Comparison of ENCODE assay signal across 11 cellular contexts in the genomic region with DNA sequence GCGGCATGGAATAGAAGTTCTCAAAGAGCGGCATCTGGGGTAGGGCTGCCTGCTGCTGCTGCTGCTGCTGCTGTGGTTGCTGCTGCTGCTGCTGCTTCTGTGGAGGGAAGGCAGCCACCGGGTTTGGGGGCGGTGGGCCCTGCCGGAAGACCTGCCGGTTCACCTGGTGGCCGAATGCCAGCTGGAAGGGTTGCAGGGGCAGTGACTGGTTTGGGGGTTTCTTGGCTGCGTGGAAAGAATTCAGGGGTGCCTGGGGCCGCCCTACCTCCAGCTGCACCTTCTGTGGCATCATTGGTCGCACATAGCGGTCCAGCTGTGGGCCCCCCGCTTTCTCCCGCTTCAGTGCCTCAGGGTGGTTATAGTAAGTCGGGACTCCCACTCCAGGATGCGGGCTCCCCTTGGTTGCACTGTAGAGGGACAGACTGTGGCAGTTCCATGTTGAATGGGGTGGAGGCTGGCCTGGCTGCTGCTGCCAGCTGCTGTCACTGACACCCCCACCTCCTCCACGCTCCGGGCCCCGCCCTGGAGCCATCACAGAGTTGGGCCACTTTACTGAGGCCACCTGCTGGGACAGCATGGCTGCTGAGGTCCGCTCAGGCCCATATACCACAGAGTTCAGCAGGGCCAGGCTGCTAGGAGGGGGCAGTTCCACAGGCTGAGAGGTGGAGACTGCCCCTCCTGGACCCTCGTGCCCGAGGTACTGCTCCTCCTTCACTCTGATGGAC. TPM values are rescaled to one million over a fixed set of nuclear protein-coding genes. Genes with fewer than 3 reads are reported as not detected.
DNase-seq lines count a peak whose midpoint lies in the region; ATAC-seq and TF ChIP-seq lines count a peak whose summit lies in the region.
"Had no signal": no experiment of that assay in that cellular context is flagged by ENCODE, and none has a peak within 500 bp of the region (broad histone marks: within the 10 kb centered on the region; RNA-seq: fewer than 3 reads in every experiment).

No MANE protein-coding gene starts in this region.

- H2BK15ac ChIP-seq in mesendoderm (replicated peaks; ENCODE audit: low read depth), result no peak overlapping the region

- H3K27ac ChIP-seq in CD8-positive, alpha-beta T cell (ENCODE audit: low read depth, low read length), result no peak overlapping the region
- H3K27ac ChIP-seq in hepatocyte, result peak overlapping the region; percentile 94
- H3K27ac ChIP-seq in sigmoid colon, result peak overlapping the region; percentile 87 to 100 (median 94)
- no peak overlapping the region for H3K27ac ChIP-seq in neural progenitor cell
- H3K27ac ChIP-seq in mesendoderm (ENCODE audit: low read depth, low read length), result no peak overlapping the region
- H3K27ac ChIP-seq: WERI-Rb-1 had no signal

- H4K8ac ChIP-seq in mesendoderm (ENCODE audit: low read depth, low read length), result no peak overlapping the region

- TF ChIP-seq CTCF in CD8-positive, alpha-beta T cell (IDR thresholded peaks at IDR 0.05), result no peak
- no peak for TF ChIP-seq CTCF in hepatocyte (IDR thresholded peaks at IDR 0.05; ENCODE audit: poor library complexity)
- no peak for TF ChIP-seq CTCF in sigmoid colon (IDR thresholded peaks at IDR 0.05)
- TF ChIP-seq CTCF in neural progenitor cell (IDR thresholded peaks at IDR 0.05), result no peak

- H3K4ac ChIP-seq in mesendoderm (ENCODE audit: low read depth, low read length), result no peak overlapping the region

- H3K27me3 Mint-ChIP-seq in CD8-positive, alpha-beta T cell (ENCODE audit: low read depth), result no peaks in the 10 kb centered on the region
- no peaks in the 10 kb centered on the region for H3K27me3 Mint-ChIP-seq in T-cell
- no peaks in the 10 kb centered on the region for H3K27me3 Mint-ChIP-seq in neural progenitor cell (ENCODE audit: insufficient read depth, low read depth)

- H4K5ac ChIP-seq in mesendoderm (ENCODE audit: low read length), result no peak overlapping the region

- no peak overlapping the region for H3K56ac ChIP-seq in mesendoderm (ENCODE audit: low read length)

- peaks cover 46% of the 10 kb centered on the region for H3K36me3 Mint-ChIP-seq in CD8-positive, alpha-beta T cell
- peaks cover 17% of the 10 kb centered on the region for H3K36me3 Mint-ChIP-seq in T-cell
- H3K36me3 Mint-ChIP-seq in neural progenitor cell, result peaks cover 13% of the 10 kb centered on the region

- no peak for TF ChIP-seq EP300 in sigmoid colon (IDR thresholded peaks at IDR 0.05)

- H3K4me2 ChIP-seq in hepatocyte (no peak overlapping the region), neural progenitor cell (no peak overlapping the region), mesendoderm (ENCODE audit: low read length) (no peak overlapping the region)

- no peak for TF ChIP-seq POLR2A in sigmoid colon (IDR thresholded peaks at IDR 0.05)

- peaks cover 61% of the 10 kb centered on the region for H3K4me1 ChIP-seq in CD8-positive, alpha-beta T cell (ENCODE audit: insufficient read depth, low read length)
- H3K4me1 ChIP-seq in hepatocyte (ENCODE audit: insufficient read depth), result peaks cover 45% of the 10 kb centered on the region
- H3K4me1 ChIP-seq in sigmoid colon, result peaks cover 0 to 64% (median 60%) of the 10 kb centered on the region in 4 donors
- H3K4me1 ChIP-seq in neural progenitor cell, result peaks cover 22% of the 10 kb centered on the region
- peaks cover 10% of the 10 kb centered on the region for H3K4me1 ChIP-seq in mesendoderm (ENCODE audit: control insufficient read depth, low read depth, low read length)

- WGBS in hepatocyte (ENCODE audit: low lambda C conversion rate, missing lambda C conversion rate), result 93% methylated on average over 21 of the region's 21 CpGs
- WGBS in sigmoid colon, 2 donors, result 78 to 88% methylated on average over 21 of the region's 21 CpGs
- no CpG with 5 or more reads among the region's 21 CpGs for WGBS in mesendoderm (ENCODE audit: extremely low coverage, insufficient coverage, low lambda C conversion rate)

- H3K23ac ChIP-seq in mesendoderm (ENCODE audit: low read length), result no peak overlapping the region

- ATAC-seq in CD8-positive, alpha-beta T cell, result no peak
- ATAC-seq in T-cell (replicated peaks in 1 of 4), result no peak
- ATAC-seq: activated naive CD4-positive, alpha-beta T cell treated with anti-CD3 and anti-CD28 coated beads, Interleukin-2, amount 50 U/mL, for 72 hours had no signal

- POLR2A ChIA-PET in CD8-positive, alpha-beta T cell (lab: Charles Lee), result interaction anchor here (0.9 to 7.9 kb wide), 2 partner anchors 19 to 20 kb away, joined by 3 to 102 read pairs; a partner anchor contains a TSS
- POLR2A ChIA-PET in T-cell (lab: Charles Lee), result no interaction called here

- no peak overlapping the region for H2BK120ac ChIP-seq in mesendoderm (ENCODE audit: low read depth, low read length)

- no peaks in the 10 kb centered on the region for H3K9me2 ChIP-seq in hepatocyte (replicated peaks; ENCODE audit: insufficient read depth)

- H3K9ac ChIP-seq in neural progenitor cell, result no peak overlapping the region
- no peak overlapping the region for H3K9ac ChIP-seq in mesendoderm (ENCODE audit: low read length)

- H3K4me1 Mint-ChIP-seq in CD8-positive, alpha-beta T cell (ENCODE audit: low read depth), result peaks cover 60% of the 10 kb centered on the region
- peaks cover 44 to 59% (median 52%) of the 10 kb centered on the region in 3 donors for H3K4me1 Mint-ChIP-seq in T-cell
- H3K4me1 Mint-ChIP-seq in neural progenitor cell, result peaks cover 42% of the 10 kb centered on the region

- H3K36me3 ChIP-seq in CD8-positive, alpha-beta T cell (ENCODE audit: insufficient read depth, low read length), result peaks cover 37% of the 10 kb centered on the region
- H3K36me3 ChIP-seq in hepatocyte (replicated peaks; ENCODE audit: insufficient read depth, low read depth), result no peaks in the 10 kb centered on the region
- H3K36me3 ChIP-seq in sigmoid colon, result peaks cover 30 to 56% (median 33%) of the 10 kb centered on the region in 4 donors
- H3K36me3 ChIP-seq in neural progenitor cell, result no peaks in the 10 kb centered on the region
- peaks cover 3% of the 10 kb centered on the region for H3K36me3 ChIP-seq in mesendoderm (ENCODE audit: control insufficient read depth, insufficient read depth, low read length)

- H3K27me3 ChIP-seq in CD8-positive, alpha-beta T cell (ENCODE audit: insufficient read depth, low read length), result no peaks in the 10 kb centered on the region
- H3K27me3 ChIP-seq in hepatocyte (no peaks in the 10 kb centered on the region), sigmoid colon (no peaks in the 10 kb centered on the region), neural progenitor cell (no peaks in the 10 kb centered on the region), mesendoderm (ENCODE audit: insufficient read depth, low read length, poor library complexity) (no peaks in the 10 kb centered on the region)

- intact Hi-C loops in CD8-positive, alpha-beta T cell (cut with DNase I, micrococcal nuclease), result no loop called here
- intact Hi-C loops in sigmoid colon (cut with DNase I), result no loop called here

- H3F3A ChIP-seq in neural progenitor cell (ENCODE audit: low read depth), result peaks cover 14% of the 10 kb centered on the region

- CTCF ChIA-PET in CD8-positive, alpha-beta T cell (lab: Charles Lee), result interaction anchor here (1.1 to 12.1 kb wide), 5 partner anchors 10 to 88 kb away, joined by 3 to 146 read pairs (median 3); a partner anchor contains a TSS
- CTCF ChIA-PET in T-cell (lab: Charles Lee), result interaction anchor here in 1 of 2 donors (0.5 kb wide), 1 partner anchor 70 kb away, joined by 3 read pairs; no protein-coding TSS in a partner anchor

- H3K9me3 ChIP-seq in CD8-positive, alpha-beta T cell (ENCODE audit: low read length), result no peaks in the 10 kb centered on the region
- no peaks in the 10 kb centered on the region for H3K9me3 ChIP-seq in hepatocyte (ENCODE audit: low read depth)
- no peaks in the 10 kb centered on the region for H3K9me3 ChIP-seq in sigmoid colon
- no peaks in the 10 kb centered on the region for H3K9me3 ChIP-seq in neural progenitor cell (ENCODE audit: low read depth)

- no peak overlapping the region for H2AFZ ChIP-seq in hepatocyte
- no peak overlapping the region for H2AFZ ChIP-seq in neural progenitor cell (replicated peaks)

- no peak overlapping the region for H3K4me3 ChIP-seq in CD8-positive, alpha-beta T cell (ENCODE audit: low read depth, low read length)
- H3K4me3 ChIP-seq in hepatocyte (no peak overlapping the region), sigmoid colon (no peak overlapping the region), neural progenitor cell (no peak overlapping the region), mesendoderm (ENCODE audit: low read length) (no peak overlapping the region)

- H4K20me1 ChIP-seq in hepatocyte (ENCODE audit: insufficient read depth, poor library complexity, severe bottlenecking) (peaks cover 60% of the 10 kb centered on the region), neural progenitor cell (ENCODE audit: low read depth) (no peaks in the 10 kb centered on the region)

- no peak overlapping the region for H2AK5ac ChIP-seq in mesendoderm (ENCODE audit: low read length)

- H2BK5ac ChIP-seq in mesendoderm (ENCODE audit: low read length), result no peak overlapping the region

- no peaks in the 10 kb centered on the region for H3K9me3 Mint-ChIP-seq in CD8-positive, alpha-beta T cell
- H3K9me3 Mint-ChIP-seq in T-cell (no peaks in the 10 kb centered on the region), neural progenitor cell (no peaks in the 10 kb centered on the region)
- H3K9me3 Mint-ChIP-seq: activated naive CD4-positive, alpha-beta T cell treated with anti-CD3 and anti-CD28 coated beads, Interleukin-2, amount 50 U/mL, for 72 hours had no signal

- peaks cover 88% of the 10 kb centered on the region for H3K79me2 ChIP-seq in hepatocyte
- no peaks in the 10 kb centered on the region for H3K79me2 ChIP-seq in neural progenitor cell (ENCODE audit: low read depth)
- H3K79me2 ChIP-seq in mesendoderm (ENCODE audit: control insufficient read depth, insufficient read depth, low read length), result no peaks in the 10 kb centered on the region

- peaks cover 10% of the 10 kb centered on the region for H3K79me1 ChIP-seq in mesendoderm (ENCODE audit: low read length)

- no peak overlapping the region for H3K4me3 Mint-ChIP-seq in CD8-positive, alpha-beta T cell
- H3K4me3 Mint-ChIP-seq in T-cell (peak overlapping the region in 1 of 3 donors; percentile 90), neural progenitor cell (no peak overlapping the region)

- H3K18ac ChIP-seq in mesendoderm (ENCODE audit: low read length), result no peak overlapping the region

- no peak for DNase-seq in CD8-positive, alpha-beta T cell
- DNase-seq in T-cell, result no peak
- DNase-seq in hepatocyte (ENCODE audit: low spot score), result peak; percentile 15
- DNase-seq in sigmoid colon, result peak; percentile 64
- DNase-seq in neural progenitor cell (ENCODE audit: low spot score), result no peak
- no peak for DNase-seq in KG1 (lab: John Stamatoyannopoulos, UW)
- DNase-seq in NCI-H128 (lab: John Stamatoyannopoulos, UW; ENCODE audit: unreplicated experiment), result no peak
- DNase-seq in mesendoderm, result no peak
- DNase-seq: NCI-H1930, WERI-Rb-1 had no signal

- peak overlapping the region; percentile 49 for H3K27ac Mint-ChIP-seq in CD8-positive, alpha-beta T cell
- peak overlapping the region; percentile 93 to 96 for H3K27ac Mint-ChIP-seq in T-cell
- no peak overlapping the region for H3K27ac Mint-ChIP-seq in neural progenitor cell

RNA-seq across cellular contexts. Expression of a gene that starts 25.2 kb away (rescaled TPM):
- 10 to 100 TPM; 39.4 to 39.8 TPM for total RNA-seq in CD8-positive, alpha-beta T cell
- 10 to 100 TPM; 36.2 to 57.9 (median 53.4) TPM for total RNA-seq in T-cell
- total RNA-seq in hepatocyte, result 23.0 and 27.3 TPM in 2 replicates
- 41.2 and 45.7 TPM in 2 replicates for polyA plus RNA-seq in hepatocyte
- total RNA-seq in sigmoid colon, result 10 to 100 TPM; 33.5 to 63.1 (median 37.3) TPM
- polyA plus RNA-seq in sigmoid colon, result 10 to 100 TPM; 11.4 to 20.4 (median 16.9) TPM
- total RNA-seq in neural progenitor cell (ENCODE audit: low replicate concordance), result 25.9 and 37.3 TPM in 2 replicates
- 34.5 TPM for polyA plus RNA-seq in mesendoderm (2013, experiment 1 of 2)
- 34.4 TPM for polyA plus RNA-seq in mesendoderm (2013, experiment 2 of 2)

Comparison
In these comparisons a context has a peak if more than half of its experiments do, and no peak if none do; other contexts are left out.
1. DNase-seq: peak in hepatocyte (single experiment) and sigmoid colon (single experiment); none in CD8-positive, alpha-beta T cell (0 of 7), T-cell (0 of 34), neural progenitor cell (single experiment), KG1 (single experiment), NCI-H128 (single experiment) and mesendoderm (single experiment).
2. H3K27ac ChIP-seq: peak in hepatocyte (single experiment) and sigmoid colon (4 of 4); none in CD8-positive, alpha-beta T cell (single experiment), neural progenitor cell (single experiment) and mesendoderm (single experiment).